In genomic region chr21:27260728-27261127, GRCh38 we compare ENCODE assay signal across 31 cellular contexts.
"Had no signal": no experiment of that assay in that cellular context is flagged by ENCODE, and none has a peak within 500 bp of the region (broad histone marks: within the 10 kb centered on the region; RNA-seq: fewer than 3 reads in every experiment).

No MANE protein-coding gene starts in this region.

- H3K4me3 Mint-ChIP-seq: natural killer cell; nephron; neural progenitor cell; stimulated activated memory B cell treated with anti-CD40 and anti-IgM and Interleukin-4, amounts not matched to agents 10 μg/mL and 1 μg/mL and 100 μg/mL, for 72 hours; stimulated activated naive CD8-positive, alpha-beta T cell treated with anti-CD3 and anti-CD28 coated beads, Interleukin-15, amount 100 ng/mL, for 72 hours; type B pancreatic cell had no signal

- H3K9me3 ChIP-seq: ovary, psoas muscle, right lobe of liver, sigmoid colon, spleen, suprapubic skin, testis, tibial artery, transverse colon, upper lobe of right lung, uterus had no signal

- H3K4me1 Mint-ChIP-seq: natural killer cell; nephron; neural progenitor cell; stimulated activated memory B cell treated with anti-CD40 and anti-IgM and Interleukin-4, amounts not matched to agents 10 μg/mL and 1 μg/mL and 100 μg/mL, for 72 hours; stimulated activated naive CD8-positive, alpha-beta T cell treated with anti-CD3 and anti-CD28 coated beads, Interleukin-15, amount 100 ng/mL, for 72 hours had no signal

- DNase-seq: natural killer cell; occipital lobe; ovary; posterior cingulate gyrus; psoas muscle; right cardiac atrium; right lobe of liver; sigmoid colon; small intestine; spleen; stimulated activated CD4-positive, alpha-beta T cell treated with anti-CD3 and anti-CD28 coated beads, Interleukin-12 subunit alpha, Interleukin-12 subunit beta, amount 100 ng/mL, for 4 hours; stimulated activated CD4-positive, alpha-beta T cell treated with anti-CD3 and anti-CD28 coated beads, Interleukin-1b, Interleukin-23, amount 100 ng/mL, for 48 hours; stimulated activated CD4-positive, alpha-beta T cell treated with anti-CD3 and anti-CD28 coated beads, Interleukin-4, amount 100 ng/mL, for 1 hour; stimulated activated CD4-positive, alpha-beta T cell treated with anti-CD3 and anti-CD28 coated beads, Interleukin-4, amount 100 ng/mL, for 4 hours; stimulated activated CD8-positive, alpha-beta memory T cell treated with anti-CD3 and anti-CD28 coated beads, Interleukin-4, amount 100 ng/mL, for 48 hours; stimulated activated naive CD4-positive, alpha-beta T cell; stimulated activated naive CD8-positive, alpha-beta T cell treated with anti-CD3 and anti-CD28 coated beads, Interleukin-15, amount 100 ng/mL, for 72 hours; stimulated activated naive CD8-positive, alpha-beta T cell treated with anti-CD3 and anti-CD28 coated beads, Interleukin-15, Interleukin-2, amounts not matched to agents 100 U/mL and 50 U/mL, for 24 hours; substantia nigra; testis; tibial artery; transverse colon; upper lobe of right lung; uterus had no signal

- H3K4me3 ChIP-seq: neural progenitor cell, ovary, psoas muscle, right lobe of liver, sigmoid colon, spleen, suprapubic skin, testis, tibial artery, transverse colon, upper lobe of right lung, uterus had no signal

- H3K36me3 Mint-ChIP-seq: natural killer cell; neural progenitor cell; stimulated activated memory B cell treated with anti-CD40 and anti-IgM and Interleukin-4, amounts not matched to agents 10 μg/mL and 1 μg/mL and 100 μg/mL, for 72 hours; type B pancreatic cell had no signal

- H3K4me1 ChIP-seq: neural progenitor cell, parathyroid adenoma, psoas muscle, right lobe of liver, sigmoid colon, spleen, suprapubic skin, testis, tibial artery, transverse colon, upper lobe of right lung had no signal

- H3K9me3 Mint-ChIP-seq: neural progenitor cell; stimulated activated memory B cell treated with anti-CD40 and anti-IgM and Interleukin-4, amounts not matched to agents 10 μg/mL and 1 μg/mL and 100 μg/mL, for 72 hours; type B pancreatic cell had no signal

- H3K4me2 ChIP-seq: neural progenitor cell had no signal

- H3K27ac ChIP-seq: neural progenitor cell, ovary, parathyroid adenoma, psoas muscle, right lobe of liver, sigmoid colon, spleen, suprapubic skin, testis, tibial artery, transverse colon, upper lobe of right lung, uterus had no signal

- H3K27ac Mint-ChIP-seq: natural killer cell; neural progenitor cell; progenitor cell of endocrine pancreas; stimulated activated memory B cell treated with anti-CD40 and anti-IgM and Interleukin-4, amounts not matched to agents 10 μg/mL and 1 μg/mL and 100 μg/mL, for 72 hours; stimulated activated naive CD8-positive, alpha-beta T cell treated with anti-CD3 and anti-CD28 coated beads, Interleukin-15, amount 100 ng/mL, for 72 hours; type B pancreatic cell had no signal

- H3K27me3 Mint-ChIP-seq: progenitor cell of endocrine pancreas; stimulated activated memory B cell treated with anti-CD40 and anti-IgM and Interleukin-4, amounts not matched to agents 10 μg/mL and 1 μg/mL and 100 μg/mL, for 72 hours; stimulated activated naive CD8-positive, alpha-beta T cell treated with anti-CD3 and anti-CD28 coated beads, Interleukin-15, amount 100 ng/mL, for 72 hours; type B pancreatic cell had no signal

- ATAC-seq: natural killer cell; psoas muscle; right cardiac atrium; right lobe of liver; stimulated activated memory B cell treated with anti-CD40 and anti-IgM and Interleukin-4, amounts not matched to agents 10 μg/mL and 1 μg/mL and 100 μg/mL, for 72 hours; stimulated activated naive CD8-positive, alpha-beta T cell treated with anti-CD3 and anti-CD28 coated beads, Interleukin-15, amount 100 ng/mL, for 72 hours; stimulated activated naive CD8-positive, alpha-beta T cell treated with anti-CD3 and anti-CD28 coated beads, Interleukin-15, Interleukin-2, amounts not matched to agents 100 U/mL and 50 U/mL, for 24 hours; upper lobe of right lung had no signal
